Comparison of ENCODE assay signal across 9 cellular contexts in genomic region chr16:2513405-2514332, GRCh38. TPM values are rescaled to one million over a fixed set of nuclear protein-coding genes. Genes with fewer than 3 reads are reported as not detected.
DNase-seq lines count a peak whose midpoint lies in the region; ATAC-seq, FAIRE-seq and TF ChIP-seq lines count a peak whose summit lies in the region.
"Had no signal": no experiment of that assay in that cellular context is flagged by ENCODE, and none has a peak within 500 bp of the region (broad histone marks: within the 10 kb centered on the region; RNA-seq: fewer than 3 reads in every experiment).

TSS of gene ATP6V0C (plus strand) at chr16:2513952. CDS start at chr16:2514104, 152 bp downstream.

- H3K9ac ChIP-seq in BLaER1 treated with 17β-estradiol and CSF1 and Interleukin-3, amounts not matched to agents 10 nM and 100 nM, result peak within 1 kb of the TSS; percentile 92 to 100 (median 97)
- H3K9ac ChIP-seq in HepG2 (ENCODE audit: insufficient read depth, low read depth, low read length), result peak within 1 kb of the TSS; percentile 93

- peaks cover 43 to 70% (median 48%) of the 10 kb centered on the region in 11 experiments for H4K20me1 ChIP-seq in BLaER1 treated with 17β-estradiol and CSF1 and Interleukin-3, amounts not matched to agents 10 nM and 100 nM
- peaks cover 42% of the 10 kb centered on the region for H4K20me1 ChIP-seq in HepG2 (ENCODE audit: insufficient read depth, low read length)

- peak; percentile 77 for FAIRE-seq in HepG2 (lab: Jason Lieb, UNC)
- FAIRE-seq: endometrium had no signal

- no peak within 1 kb of the TSS for H2AFZ ChIP-seq in HepG2 (ENCODE audit: low read length)

- WGBS in HepG2 (ENCODE audit: low lambda C conversion rate), result 3% methylated on average over 13 of the region's 122 CpGs

- peaks cover 83% of the 10 kb centered on the region for H3K4me1 Mint-ChIP-seq in dendritic cell treated with granulocyte-macrophage colony-stimulating factor and Interleukin-4, amounts not matched to agents 40 ng/mL and 50 ng/mL, for 4 days (ENCODE audit: low read depth)

- no peaks in the 10 kb centered on the region for H3K27me3 ChIP-seq in BLaER1 treated with 17β-estradiol and CSF1 and Interleukin-3, amounts not matched to agents 10 nM and 100 nM
- no peaks in the 10 kb centered on the region; a peak in 1 of 5 replicates for H3K27me3 ChIP-seq in HepG2 (ENCODE audit: control insufficient read depth in 1 of 2, insufficient read depth in 2 of 2, low read length in 2 of 2)

- H3K79me2 ChIP-seq in HepG2 (ENCODE audit: insufficient read depth, low read length), result peaks cover 42% of the 10 kb centered on the region

- peaks cover 7% of the 10 kb centered on the region for H3K27me3 Mint-ChIP-seq in dendritic cell treated with granulocyte-macrophage colony-stimulating factor and Interleukin-4, amounts not matched to agents 40 ng/mL and 50 ng/mL, for 4 days

- no peak for TF ChIP-seq CTCF in HepG2 (CRISPR knock-in tag; IDR thresholded peaks at IDR 0.05)

- no TSS peak for BruUV-seq in HepG2 (replicated peaks; lab: Mats Ljungman, UMichigan)

- DNase-seq in NCI-H526 treated with DMSO at 0.1 percent for 48 hours (lab: John Stamatoyannopoulos, UW) (peak; percentile 76), HepG2 (ENCODE audit: low spot score) (peak; percentile 83)
- peak; percentile 90 for DNase-seq in activated CD4-positive, alpha-beta T cell treated with anti-CD3 and anti-CD28 coated beads, Interleukin-2, amount 50 U/mL, for 1 hour
- DNase-seq in stimulated activated CD4-positive, alpha-beta T cell treated with anti-CD3 and anti-CD28 coated beads, Interleukin-2, amount 100 ng/mL, for 48 hours, result peak; percentile 87 to 89

- peak within 1 kb of the TSS; percentile 85 to 100 (median 98) for H3K4me2 ChIP-seq in BLaER1 treated with 17β-estradiol and CSF1 and Interleukin-3, amounts not matched to agents 10 nM and 100 nM
- H3K4me2 ChIP-seq in HepG2 (ENCODE audit: low read depth, low read length), result peak within 1 kb of the TSS; percentile 84

- peak within 1 kb of the TSS; percentile 99 for H3K27ac Mint-ChIP-seq in dendritic cell treated with granulocyte-macrophage colony-stimulating factor and Interleukin-4, amounts not matched to agents 40 ng/mL and 50 ng/mL, for 4 days

- peak; percentile 82 to 86 for TF ChIP-seq POLR2A in HepG2 (IDR thresholded peaks at IDR 0.05; ENCODE audit: insufficient read depth in 1 of 2, low read depth in 2 of 2, low read length in 2 of 2)

- no peaks in the 10 kb centered on the region for H3K9me3 Mint-ChIP-seq in dendritic cell treated with granulocyte-macrophage colony-stimulating factor and Interleukin-4, amounts not matched to agents 40 ng/mL and 50 ng/mL, for 4 days

- TF ChIP-seq RAD21 in HepG2 (CRISPR knock-in tag; IDR thresholded peaks at IDR 0.05), result no peak

- POLR2A ChIA-PET in HepG2 (lab: Yijun Ruan, JAX), result interaction anchor here (0.7 to 4.2 kb wide), 12 partner anchors 11 to 358 kb away, joined by 3 to 42 read pairs (median 4); partner anchors contain the start of genes CEMP1, ECI1, PDPK1 and PGP

- in situ Hi-C loops in HepG2 (cut with HindIII; ENCODE audit: extremely low pct_ligation_motif_present, low pct_unique_long_range_greater_than_20kb), result no loop called here

- intact Hi-C loops in dendritic cell treated with granulocyte-macrophage colony-stimulating factor and Interleukin-4, amounts not matched to agents 40 ng/mL and 50 ng/mL, for 4 days (cut with micrococcal nuclease), result no loop called here
- intact Hi-C loops in HepG2 (cut with micrococcal nuclease; ENCODE audit: unreplicated experiment), result no loop called here

- peaks cover 0 to 25% (median 9%) of the 10 kb centered on the region in 11 experiments; a peak in 13 of 22 replicates for H3K36me3 ChIP-seq in BLaER1 treated with 17β-estradiol and CSF1 and Interleukin-3, amounts not matched to agents 10 nM and 100 nM
- peaks cover 0 to 4% of the 10 kb centered on the region in 2 experiments; a peak in 1 of 5 replicates for H3K36me3 ChIP-seq in HepG2 (replicated peaks in 1 of 2; ENCODE audit: control insufficient read depth in 1 of 2, insufficient read depth in 2 of 2, low read length in 2 of 2)

- peaks cover 68 to 83% (median 78%) of the 10 kb centered on the region in 10 experiments for H3K4me1 ChIP-seq in BLaER1 treated with 17β-estradiol and CSF1 and Interleukin-3, amounts not matched to agents 10 nM and 100 nM
- peaks cover 57% of the 10 kb centered on the region for H3K4me1 ChIP-seq in HepG2 (ENCODE audit: insufficient read depth, low read length)

- peaks cover 51% of the 10 kb centered on the region for H3K36me3 Mint-ChIP-seq in dendritic cell treated with granulocyte-macrophage colony-stimulating factor and Interleukin-4, amounts not matched to agents 40 ng/mL and 50 ng/mL, for 4 days (ENCODE audit: low read depth)

- H3K9me3 ChIP-seq in BLaER1 treated with 17β-estradiol and CSF1 and Interleukin-3, amounts not matched to agents 10 nM and 100 nM (replicated peaks in 1 of 11), result no peaks in the 10 kb centered on the region
- no peaks in the 10 kb centered on the region for H3K9me3 ChIP-seq in HepG2 (ENCODE audit: low read length)

- H3K4me3 Mint-ChIP-seq in dendritic cell treated with granulocyte-macrophage colony-stimulating factor and Interleukin-4, amounts not matched to agents 40 ng/mL and 50 ng/mL, for 4 days, result peak within 1 kb of the TSS; percentile 91

- peak within 1 kb of the TSS; percentile 92 to 99 (median 98) for H3K27ac ChIP-seq in BLaER1 treated with 17β-estradiol and CSF1 and Interleukin-3, amounts not matched to agents 10 nM and 100 nM
- H3K27ac ChIP-seq in HepG2 (ENCODE audit: extremely low read length, insufficient read depth, low read length), result peak within 1 kb of the TSS; percentile 91

- CTCF ChIA-PET in HepG2 (lab: Yijun Ruan, JAX; ENCODE audit: low intra/inter-chr PET ratio, low total read pairs), result interaction anchor here (1.3 kb wide), 1 partner anchor 11 kb away, joined by 3 read pairs; no protein-coding TSS in a partner anchor

- ATAC-seq in GM19351 (IDR thresholded peaks at IDR 0.05; ENCODE audit: unreplicated experiment) (peak; percentile 80), HG03469 (IDR thresholded peaks at IDR 0.05; ENCODE audit: unreplicated experiment) (peak; percentile 37), HepG2 (peak; percentile 78)

- peak within 1 kb of the TSS; percentile 84 to 99 (median 92) for H3K4me3 ChIP-seq in BLaER1 treated with 17β-estradiol and CSF1 and Interleukin-3, amounts not matched to agents 10 nM and 100 nM
- H3K4me3 ChIP-seq in HepG2 (replicated peaks in 1 of 3; ENCODE audit: insufficient read depth in 1 of 3, low read depth in 2 of 3, low read length in 3 of 3), result peak within 1 kb of the TSS; percentile 89 to 97 (median 94)

- no peak for TF ChIP-seq EP300 in HepG2 (IDR thresholded peaks at IDR 0.05; ENCODE audit: low read depth in 2 of 2, low read length in 2 of 2)
- TF ChIP-seq EP300 in HepG2 (CRISPR knock-in tag; IDR thresholded peaks at IDR 0.05; ENCODE audit: borderline replicate concordance), result no peak

TF ChIP-seq in HepG2, 621 proteins besides CTCF, POLR2A, EP300 and RAD21 (continues in another document):
- no peak for TF ChIP-seq ZNF276 (CRISPR knock-in tag; IDR thresholded peaks at IDR 0.05; ENCODE audit: low read depth)
- TF ChIP-seq SATB2 (CRISPR knock-in tag; IDR thresholded peaks at IDR 0.05), result no peak
- peak; percentile 87 for TF ChIP-seq RBFOX2 (IDR thresholded peaks at IDR 0.05; ENCODE audit: low read depth, low read length)
- TF ChIP-seq TARDBP (CRISPR knock-in tag; IDR thresholded peaks at IDR 0.05), result no peak
- TF ChIP-seq ZNF33B (CRISPR knock-in tag; IDR thresholded peaks at IDR 0.05), result no peak
- no peak for TF ChIP-seq MEIS1 (CRISPR knock-in tag; IDR thresholded peaks at IDR 0.05; ENCODE audit: borderline replicate concordance)
- no peak for TF ChIP-seq ZNF549 (CRISPR knock-in tag; IDR thresholded peaks at IDR 0.05)
- TF ChIP-seq ZNF296 (CRISPR knock-in tag; conservative IDR thresholded peaks at IDR 0.05), result no peak

RNA-seq across cellular contexts. Expression of gene ATP6V0C, which starts in this region (rescaled TPM):
- total RNA-seq in HepG2 (2016; rRNA removed; fragmentation: Illumina TruSeq; extraction: Trizol), result 7.2 and 10.4 TPM in 2 replicates
- total RNA-seq in HepG2 (2016; cell fraction: cytosol; rRNA removed; fragmentation: Illumina TruSeq; extraction: Trizol; ENCODE audit: low read depth), result 7.6 and 9.4 TPM in 2 replicates
- 5.7 and 10.1 TPM in 2 replicates for total RNA-seq in HepG2 (2016; cell fraction: insoluble cytoplasmic fraction; rRNA removed; fragmentation: Illumina TruSeq; extraction: Trizol)
- 11.1 and 14.0 TPM in 2 replicates for total RNA-seq in HepG2 (2016; cell fraction: membrane; rRNA removed; fragmentation: Illumina TruSeq; extraction: Trizol)
- total RNA-seq in HepG2 (2016; cell fraction: nucleus; rRNA removed; fragmentation: Illumina TruSeq; extraction: Trizol), result 13.6 and 17.3 TPM in 2 replicates
- 20.1 and 21.1 TPM in 2 replicates for polyA plus RNA-seq in HepG2 (2011; rRNA removed)
- 29.7 and 32.0 TPM in 2 replicates for polyA plus RNA-seq in HepG2 (2011; cell fraction: cytosol; rRNA removed)
- polyA plus RNA-seq in HepG2 (2011; cell fraction: nucleus; rRNA removed), result 42.5 and 51.4 TPM in 2 replicates
- polyA plus RNA-seq in HepG2 (2012), result 133 and 154 TPM in 2 replicates
- 106 and 119 TPM in 2 replicates for polyA plus RNA-seq in HepG2 (2016; cell fraction: cytosol; fragmentation: Illumina TruSeq; extraction: Trizol; ENCODE audit: low read depth)
- polyA plus RNA-seq in HepG2 (2016; cell fraction: insoluble cytoplasmic fraction; fragmentation: Illumina TruSeq; extraction: Trizol; ENCODE audit: low read depth), result 50.3 and 60.7 TPM in 2 replicates
- polyA plus RNA-seq in HepG2 (2016; cell fraction: membrane; fragmentation: Illumina TruSeq; extraction: Trizol; ENCODE audit: low read depth), result 97.9 and 104 TPM in 2 replicates
- polyA plus RNA-seq in HepG2 (2016; cell fraction: nucleus; fragmentation: Illumina TruSeq; extraction: Trizol; ENCODE audit: insufficient read depth, low read depth), result 168 and 190 TPM in 2 replicates
- 20.0 and 29.5 TPM in 2 replicates for polyA minus RNA-seq in HepG2 (2011; rRNA and poly(A)+ RNA removed; ENCODE audit: low replicate concordance)
- 52.8 and 62.5 TPM in 2 replicates for polyA minus RNA-seq in HepG2 (2011; cell fraction: cytosol; rRNA and poly(A)+ RNA removed)
- 10.4 and 11.5 TPM in 2 replicates for polyA minus RNA-seq in HepG2 (2011; cell fraction: nucleus; rRNA and poly(A)+ RNA removed)

Comparison
In these comparisons a context has a peak if more than half of its experiments do, and no peak if none do; other contexts are left out.
1. Peak in every context shown above with its lines: DNase-seq, ATAC-seq, H3K4me3 ChIP-seq and H3K27ac ChIP-seq.